ENCODE assay signal across 8 cellular contexts in genomic region chr16:89360760-89361435, GRCh38.
DNase-seq lines count a peak whose midpoint lies in the region; ATAC-seq and TF ChIP-seq lines count a peak whose summit lies in the region.

No MANE protein-coding gene starts in this region.

- ATAC-seq in GM19324 (IDR thresholded peaks at IDR 0.05; ENCODE audit: low FRiP score, unreplicated experiment) (peak; percentile 59), HG03521 (IDR thresholded peaks at IDR 0.05; ENCODE audit: unreplicated experiment) (peak; percentile 38), foreskin keratinocyte (no peak)

- H3K27me3 ChIP-seq in SJCRH30 (no peaks in the 10 kb centered on the region), foreskin keratinocyte (no peaks in the 10 kb centered on the region)

- H3K4me3 ChIP-seq in coronary artery (no peak overlapping the region), SJCRH30 (no peak overlapping the region)

- H3K9me3 ChIP-seq in SJCRH30 (replicated peaks) = no peaks in the 10 kb centered on the region

- TF ChIP-seq CTCF in coronary artery (IDR thresholded peaks at IDR 0.05) (no peak), foreskin keratinocyte (conservative IDR thresholded peaks at IDR 0.05) (no peak)

- DNase-seq in activated CD8-positive, alpha-beta memory T cell treated with anti-CD3 and anti-CD28 coated beads, Interleukin-2, amount 50 U/mL, for 24 hours (ENCODE audit: extremely low read depth) = peak; percentile 60
- DNase-seq in kidney tubule cell (ENCODE audit: low spot score) (peak; percentile 41), coronary artery (ENCODE audit: low spot score) (no peak), SJCRH30 (no peak), foreskin keratinocyte (no peak)
- DNase-seq in stimulated activated CD8-positive, alpha-beta memory T cell treated with anti-CD3 and anti-CD28 coated beads, Interleukin-7, amount 100 ng/mL, for 48 hours (ENCODE audit: extremely low read depth in 1 of 2, low read depth in 1 of 2) = peak; percentile 64 to 86

- H3K27ac ChIP-seq in coronary artery (no peak overlapping the region), SJCRH30 (no peak overlapping the region), foreskin keratinocyte (no peak overlapping the region)

- H3K4me1 ChIP-seq in SJCRH30 (peaks cover 43% of the 10 kb centered on the region), foreskin keratinocyte (peaks cover 42% of the 10 kb centered on the region)

- H3K36me3 ChIP-seq in SJCRH30 = peaks cover 19% of the 10 kb centered on the region

Comparison
In these comparisons a context has a peak if more than half of its experiments do, and no peak if none do; other contexts are left out.
1. DNase-seq: peak in activated CD8-positive, alpha-beta memory T cell treated with anti-CD3 and anti-CD28 coated beads, Interleukin-2, amount 50 U/mL, for 24 hours (single experiment), kidney tubule cell (single experiment) and stimulated activated CD8-positive, alpha-beta memory T cell treated with anti-CD3 and anti-CD28 coated beads, Interleukin-7, amount 100 ng/mL, for 48 hours (2 of 2); none in coronary artery (single experiment), SJCRH30 (0 of 2) and foreskin keratinocyte (0 of 2).